In the genomic region with DNA sequence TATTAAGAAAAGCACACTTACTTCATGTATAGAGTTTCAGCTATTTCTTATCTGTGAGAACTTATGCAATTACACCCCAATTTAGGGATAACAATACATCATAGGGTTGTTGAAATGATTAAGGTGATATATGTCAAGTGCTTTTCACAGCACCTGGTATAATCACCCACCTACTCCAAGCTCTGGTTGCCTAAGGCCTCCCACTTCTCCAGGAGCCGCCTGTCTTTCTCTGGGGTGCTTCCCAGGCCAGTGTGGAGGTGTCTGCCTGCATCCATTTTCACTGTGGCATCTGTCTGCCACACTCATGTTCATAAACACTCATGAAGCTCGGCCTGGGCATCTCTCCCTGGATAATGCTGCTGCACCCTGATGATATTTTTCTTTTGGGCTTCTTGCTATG, we compare ENCODE assay signal across 29 cellular contexts.
"Had no signal": no experiment of that assay in that cellular context is flagged by ENCODE, and none has a peak within 500 bp of the region (broad histone marks: within the 10 kb centered on the region; RNA-seq: fewer than 3 reads in every experiment).

No MANE protein-coding gene starts in this region.

- H3K4me2 ChIP-seq: smooth muscle cell had no signal

- H3K9me3 Mint-ChIP-seq: immature natural killer cell had no signal

- H2AFZ ChIP-seq: parathyroid adenoma had no signal

- H3K27ac ChIP-seq: left lung, lower lobe of right lung, neutrophil, parathyroid adenoma, psoas muscle, right atrium auricular region, right lobe of liver, tibial nerve, vagina had no signal

- H3K4me1 Mint-ChIP-seq: immature natural killer cell; naive thymus-derived CD8-positive, alpha-beta T cell; stimulated activated memory B cell treated with anti-CD40 and anti-IgM and Interleukin-4, amounts not matched to agents 10 μg/mL and 1 μg/mL and 100 μg/mL, for 72 hours had no signal

- H3K36me3 ChIP-seq: left lung, lower lobe of right lung, neutrophil, right atrium auricular region, right lobe of liver, tibial nerve, vagina had no signal

- H3K4me3 ChIP-seq: left lung, lower lobe of right lung, psoas muscle, right atrium auricular region, right lobe of liver, smooth muscle cell, tibial nerve, vagina had no signal

- H3K36me3 Mint-ChIP-seq: immature natural killer cell; naive thymus-derived CD8-positive, alpha-beta T cell; stimulated activated memory B cell treated with anti-CD40 and anti-IgM and Interleukin-4, amounts not matched to agents 10 μg/mL and 1 μg/mL and 100 μg/mL, for 72 hours; type B pancreatic cell had no signal

- H3K27ac Mint-ChIP-seq: immature natural killer cell; naive thymus-derived CD8-positive, alpha-beta T cell; nephron; stimulated activated memory B cell treated with anti-CD40 and anti-IgM and Interleukin-4, amounts not matched to agents 10 μg/mL and 1 μg/mL and 100 μg/mL, for 72 hours; stimulated activated naive CD8-positive, alpha-beta T cell treated with anti-CD3 and anti-CD28 coated beads, Interleukin-15, amount 100 ng/mL, for 72 hours; type B pancreatic cell had no signal

- DNase-seq: hypothalamus; immature natural killer cell; kidney; left colon; left lung; lower lobe of right lung; mammary epithelial cell; mesenchymal stem cell; naive thymus-derived CD8-positive, alpha-beta T cell; occipital lobe; psoas muscle; right lobe of liver; stimulated activated CD4-positive, alpha-beta T cell treated with anti-CD3 and anti-CD28 coated beads, Interleukin-1b, Interleukin-23, amount 100 ng/mL, for 48 hours; stimulated activated CD4-positive, alpha-beta T cell treated with anti-CD3 and anti-CD28 coated beads, Interleukin-2, amount 100 ng/mL, for 48 hours; stimulated activated CD4-positive, alpha-beta T cell treated with anti-CD3 and anti-CD28 coated beads, Interleukin-4, amount 100 ng/mL, for 4 hours; stimulated activated CD8-positive, alpha-beta memory T cell treated with anti-CD3 and anti-CD28 coated beads, Interleukin-4, amount 100 ng/mL, for 48 hours; stimulated activated naive CD4-positive, alpha-beta T cell treated with Interleukin-2 at 50 U/mL for 16 hours; stimulated activated naive CD8-positive, alpha-beta T cell treated with anti-CD3 and anti-CD28 coated beads, Interleukin-15, amount 100 ng/mL, for 72 hours; substantia nigra had no signal

- H3K4me3 Mint-ChIP-seq: immature natural killer cell; naive thymus-derived CD8-positive, alpha-beta T cell; nephron; neural crest cell; stimulated activated memory B cell treated with anti-CD40 and anti-IgM and Interleukin-4, amounts not matched to agents 10 μg/mL and 1 μg/mL and 100 μg/mL, for 72 hours; stimulated activated naive CD8-positive, alpha-beta T cell treated with anti-CD3 and anti-CD28 coated beads, Interleukin-15, amount 100 ng/mL, for 72 hours; type B pancreatic cell had no signal

- H3K79me2 ChIP-seq: parathyroid adenoma had no signal

- H3K27me3 ChIP-seq: left lung, neutrophil, right atrium auricular region, right lobe of liver, tibial nerve, vagina had no signal

- H3K27me3 Mint-ChIP-seq: stimulated activated memory B cell treated with anti-CD40 and anti-IgM and Interleukin-4, amounts not matched to agents 10 μg/mL and 1 μg/mL and 100 μg/mL, for 72 hours had no signal

- H3K4me1 ChIP-seq: left lung, lower lobe of right lung, parathyroid adenoma, psoas muscle, right atrium auricular region, tibial nerve, vagina had no signal

- ATAC-seq: left colon; left lung; lower lobe of right lung; naive thymus-derived CD8-positive, alpha-beta T cell; psoas muscle; right lobe of liver; stimulated activated memory B cell treated with anti-CD40 and anti-IgM and Interleukin-4, amounts not matched to agents 10 μg/mL and 1 μg/mL and 100 μg/mL, for 72 hours; stimulated activated naive CD8-positive, alpha-beta T cell treated with anti-CD3 and anti-CD28 coated beads, Interleukin-15, amount 100 ng/mL, for 72 hours had no signal
